29 cellular contexts compared by ENCODE assay signal in the genomic region with DNA sequence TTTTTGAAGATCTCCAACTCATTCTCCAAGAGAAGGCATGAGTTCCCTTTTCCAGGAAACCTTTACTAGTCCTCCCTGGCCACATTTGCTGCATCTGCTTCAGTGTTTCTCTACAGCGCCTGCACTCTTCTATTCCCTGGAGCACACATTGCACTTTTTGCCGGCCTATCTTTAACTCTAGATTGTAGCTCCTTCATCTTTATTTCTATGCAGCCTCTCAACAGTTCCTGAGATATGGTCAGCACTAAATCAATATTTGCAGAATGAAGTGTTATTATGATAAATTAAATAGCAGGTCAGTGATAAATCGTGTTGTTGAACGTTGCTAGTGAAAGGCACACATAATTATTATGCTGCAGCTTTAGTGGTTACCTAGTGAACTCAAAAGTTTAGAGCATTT.
"Had no signal": no experiment of that assay in that cellular context is flagged by ENCODE, and none has a peak within 500 bp of the region (broad histone marks: within the 10 kb centered on the region; RNA-seq: fewer than 3 reads in every experiment).

No MANE protein-coding gene starts in this region.

- H3K36me3 ChIP-seq: left ventricle myocardium inferior, neural progenitor cell, neutrophil, ovary, prostate gland, spleen, stomach, suprapubic skin, thoracic aorta, tibial artery, upper lobe of right lung had no signal

- H3K27me3 ChIP-seq: neural progenitor cell, neutrophil, ovary, spleen, stomach, suprapubic skin, tibial artery, upper lobe of right lung had no signal

- FAIRE-seq: kidney, urothelium cell line had no signal

- ATAC-seq: left colon; natural killer cell; right cardiac atrium; sciatic nerve; stimulated activated memory B cell treated with anti-CD40 and anti-IgM and Interleukin-4, amounts not matched to agents 10 μg/mL and 1 μg/mL and 100 μg/mL, for 72 hours; stimulated activated naive CD8-positive, alpha-beta T cell treated with anti-CD3 and anti-CD28 coated beads, Interleukin-15, Interleukin-2, amounts not matched to agents 100 U/mL and 50 U/mL, for 24 hours; upper lobe of right lung had no signal

- H3K4me3 ChIP-seq: left ventricle myocardium inferior, lung, neural progenitor cell, ovary, prostate gland, skin epidermis, spleen, stomach, suprapubic skin, thoracic aorta, tibial artery, upper lobe of right lung had no signal

- H3K9me3 ChIP-seq: left ventricle myocardium inferior, neutrophil, ovary, prostate gland, spleen, stomach, suprapubic skin, thoracic aorta, tibial artery, upper lobe of right lung had no signal

- DNase-seq: hippocampal formation; kidney; left colon; left ventricle myocardium inferior; mesendoderm; naive B cell; natural killer cell; nephron progenitor cell; ovary; posterior cingulate gyrus; retina; right cardiac atrium; spleen; stimulated activated CD4-positive, alpha-beta T cell treated with anti-CD3 and anti-CD28 coated beads, Interleukin-4, amount 100 ng/mL, for 24 hours; stimulated activated naive CD8-positive, alpha-beta T cell treated with anti-CD3 and anti-CD28 coated beads, Interleukin-15, Interleukin-2, amounts not matched to agents 100 U/mL and 50 U/mL, for 24 hours; stomach; tibial artery; trophoblast cell; upper lobe of right lung had no signal

- H3K4me1 ChIP-seq: left ventricle myocardium inferior, neural progenitor cell, prostate gland, spleen, suprapubic skin, tibial artery, upper lobe of right lung had no signal

- H3K27ac ChIP-seq: left ventricle myocardium inferior, neural progenitor cell, neutrophil, ovary, prostate gland, skin epidermis, spleen, stomach, suprapubic skin, thoracic aorta, tibial artery, upper lobe of right lung had no signal
